20 cellular contexts compared by ENCODE assay signal in genomic region chr18:11713756-11714155, GRCh38. TPM values are rescaled to one million over a fixed set of nuclear protein-coding genes. Genes with fewer than 3 reads are reported as not detected.
A peak's percentile ranks its signal among the peaks of the same experiment; 100 is the strongest.
DNase-seq lines count a peak whose midpoint lies in the region; ATAC-seq and TF ChIP-seq lines count a peak whose summit lies in the region.
"Had no signal": no experiment of that assay in that cellular context is flagged by ENCODE, and none has a peak within 500 bp of the region (broad histone marks: within the 10 kb centered on the region; RNA-seq: fewer than 3 reads in every experiment).

No MANE protein-coding gene starts in this region.

- H3K27me3 ChIP-seq in right cardiac atrium (ENCODE audit: control insufficient read depth, insufficient read depth) = no peaks in the 10 kb centered on the region

- DNase-seq in right cardiac atrium (no peak), cardiac septum (ENCODE audit: low spot score) (no peak), glutamatergic neuron (no peak)
- no peak for DNase-seq in activated T-cell treated with anti-CD3 and anti-CD28 coated beads, Interleukin-2, amount 50 U/mL, for 72 hours
- DNase-seq: 8988T; AML-193; C1 segment of cervical spinal cord; CD8-positive, alpha-beta T cell; GOT3; Karpas-422; NCI-H1417 treated with DMSO at 0.1 percent for 48 hours; NCI-H187; NCI-H446 treated with DMSO at 0.1 percent for 48 hours; NCI-H526 treated with DMSO at 0.1 percent for 48 hours; Right ventricle myocardium superior had no signal

- ATAC-seq in right cardiac atrium (no peak), GM21367 (IDR thresholded peaks at IDR 0.05; ENCODE audit: unreplicated experiment) (no peak), GM21390 (IDR thresholded peaks at IDR 0.05; ENCODE audit: unreplicated experiment) (no peak), HG03175 (IDR thresholded peaks at IDR 0.05; ENCODE audit: unreplicated experiment) (no peak)
- no peak for ATAC-seq in activated T-cell treated with anti-CD3 and anti-CD28 coated beads, Interleukin-2, amount 50 U/mL, for 72 hours (replicated peaks in 1 of 2)
- ATAC-seq: CD8-positive, alpha-beta T cell had no signal

- H3K27me3 Mint-ChIP-seq in glutamatergic neuron (ENCODE audit: unreplicated experiment) = peaks cover 4% of the 10 kb centered on the region
- peaks cover 19% of the 10 kb centered on the region for H3K27me3 Mint-ChIP-seq in activated T-cell treated with anti-CD3 and anti-CD28 coated beads, Interleukin-2, amount 50 U/mL, for 72 hours (ENCODE audit: low read depth)

- H3K9me3 ChIP-seq in right cardiac atrium (ENCODE audit: control insufficient read depth, low read length) = no peaks in the 10 kb centered on the region

- peak overlapping the region; percentile 67 for H3K27ac Mint-ChIP-seq in glutamatergic neuron (ENCODE audit: unreplicated experiment)
- H3K27ac Mint-ChIP-seq in activated T-cell treated with anti-CD3 and anti-CD28 coated beads, Interleukin-2, amount 50 U/mL, for 72 hours = no peak overlapping the region
- H3K27ac Mint-ChIP-seq: CD8-positive, alpha-beta T cell had no signal

- 67% methylated on average over 6 of the region's 6 CpGs for WGBS in right cardiac atrium

- no peak overlapping the region for H3K27ac ChIP-seq in right cardiac atrium (ENCODE audit: low read length)

- no peaks in the 10 kb centered on the region for H3K4me1 ChIP-seq in right cardiac atrium (ENCODE audit: control insufficient read depth, insufficient read depth, low read length)

- peaks cover 25% of the 10 kb centered on the region for H3K36me3 Mint-ChIP-seq in glutamatergic neuron (ENCODE audit: unreplicated experiment)
- H3K36me3 Mint-ChIP-seq in activated T-cell treated with anti-CD3 and anti-CD28 coated beads, Interleukin-2, amount 50 U/mL, for 72 hours (ENCODE audit: insufficient read depth in 2 of 2) = no peaks in the 10 kb centered on the region
- H3K36me3 Mint-ChIP-seq: CD8-positive, alpha-beta T cell had no signal

- H3K4me3 Mint-ChIP-seq in glutamatergic neuron (ENCODE audit: unreplicated experiment) = no peak overlapping the region
- no peak overlapping the region for H3K4me3 Mint-ChIP-seq in activated T-cell treated with anti-CD3 and anti-CD28 coated beads, Interleukin-2, amount 50 U/mL, for 72 hours
- H3K4me3 Mint-ChIP-seq: CD8-positive, alpha-beta T cell had no signal

- H3K4me3 ChIP-seq in right cardiac atrium (ENCODE audit: low read length) (peak overlapping the region; percentile 25), WI38 (ENCODE audit: low read depth, low read length) (peak overlapping the region; percentile 36)

- intact Hi-C loops in right cardiac atrium (cut with DNase I) (no loop called here), cardiac septum (cut with DNase I) (no loop called here)

- peaks cover 11% of the 10 kb centered on the region for H3K9me3 Mint-ChIP-seq in glutamatergic neuron (ENCODE audit: unreplicated experiment)
- H3K9me3 Mint-ChIP-seq in activated T-cell treated with anti-CD3 and anti-CD28 coated beads, Interleukin-2, amount 50 U/mL, for 72 hours = peaks cover 0 to 2% of the 10 kb centered on the region in 2 donors
- H3K9me3 Mint-ChIP-seq: CD8-positive, alpha-beta T cell had no signal

- peaks cover 19% of the 10 kb centered on the region for H3K4me1 Mint-ChIP-seq in glutamatergic neuron (ENCODE audit: low read depth, unreplicated experiment)
- no peaks in the 10 kb centered on the region for H3K4me1 Mint-ChIP-seq in activated T-cell treated with anti-CD3 and anti-CD28 coated beads, Interleukin-2, amount 50 U/mL, for 72 hours (ENCODE audit: low read depth)

- no peak for TF ChIP-seq CTCF in WI38 (IDR thresholded peaks at IDR 0.05; ENCODE audit: low read depth, low read length)
- TF ChIP-seq CTCF in glutamatergic neuron (IDR thresholded peaks at IDR 0.05; ENCODE audit: partially characterized antibody, unreplicated experiment) = no peak

RNA-seq across cellular contexts. Expression of gene GNAL, which starts 24.7 kb away (rescaled TPM):
- 1 to 10 TPM; 3.9 to 9.4 (median 8.2) TPM for total RNA-seq in right cardiac atrium
- polyA plus RNA-seq in right cardiac atrium = 3.5 TPM
- total RNA-seq in cardiac septum = 1.1 TPM
- 52.5 TPM for total RNA-seq in glutamatergic neuron (ENCODE audit: unreplicated experiment)
- total RNA-seq in activated T-cell treated with anti-CD3 and anti-CD28 coated beads, Interleukin-2, amount 50 U/mL, for 72 hours = 1 to 10 TPM in 1 of 2 donors, under 1 TPM in 1; 0.55 to 1.6 TPM
- total RNA-seq: RPMI7951 had no signal
